In genomic region chr18:21242141-21243040, GRCh38 we compare ENCODE assay signal across 8 cellular contexts. TPM values are rescaled to one million over a fixed set of nuclear protein-coding genes. Genes with fewer than 3 reads are reported as not detected.
DNase-seq lines count a peak whose midpoint lies in the region; ATAC-seq and TF ChIP-seq lines count a peak whose summit lies in the region.

GREB1L (plus strand) TSS chr18:21242232; CDS start chr18:21383519, 141,287 bp downstream.

- peak within 1 kb of the TSS; percentile 65 for H3K4me3 Mint-ChIP-seq in osteocyte (ENCODE audit: unreplicated experiment)

- peak; percentile 38 for DNase-seq in SIG-M5 treated with dmso at 0.1 percent for 504 hours (lab: John Stamatoyannopoulos, UW; ENCODE audit: unreplicated experiment)
- no peak for DNase-seq in SIG-M5 (lab: John Stamatoyannopoulos, UW)
- DNase-seq in activated T-cell treated with anti-CD3 and anti-CD28 coated beads, Interleukin-2, amount 50 U/mL, for 48 hours: peak; percentile 44 to 58
- DNase-seq in head of caudate nucleus: peak; percentile 12 to 89 (median 77)
- DNase-seq in osteocyte (ENCODE audit: extremely low spot score, unreplicated experiment): no peak
- DNase-seq in OCI-M2 (lab: John Stamatoyannopoulos, UW; ENCODE audit: unreplicated experiment): no peak

- peak; percentile 56 for TF ChIP-seq CTCF in LNCAP (IDR thresholded peaks at IDR 0.05)
- TF ChIP-seq CTCF in osteocyte (IDR thresholded peaks at IDR 0.05): peak; percentile 38

- ATAC-seq in HG02981 (IDR thresholded peaks at IDR 0.05; ENCODE audit: unreplicated experiment): no peak

- peaks cover 17% of the 10 kb centered on the region for H3K4me1 Mint-ChIP-seq in osteocyte (ENCODE audit: unreplicated experiment)

- H3K36me3 Mint-ChIP-seq in osteocyte (ENCODE audit: unreplicated experiment): no peaks in the 10 kb centered on the region

- intact Hi-C loops in head of caudate nucleus (cut with DNase I): no loop called here

- H3K27ac Mint-ChIP-seq in osteocyte (ENCODE audit: unreplicated experiment): no peak within 1 kb of the TSS

- peaks cover 72% of the 10 kb centered on the region for H3K27me3 Mint-ChIP-seq in osteocyte (ENCODE audit: unreplicated experiment)

- H3K9me3 Mint-ChIP-seq in osteocyte (ENCODE audit: unreplicated experiment): no peaks in the 10 kb centered on the region

RNA-seq across cellular contexts. Expression of gene GREB1L, which starts in this region (rescaled TPM):
- 0.60 and 0.70 TPM in 2 replicates for total RNA-seq in osteocyte

Comparison
In these comparisons a context has a peak if more than half of its experiments do, and no peak if none do; other contexts are left out.
1. DNase-seq: peak in SIG-M5 treated with dmso at 0.1 percent for 504 hours (single experiment), activated T-cell treated with anti-CD3 and anti-CD28 coated beads, Interleukin-2, amount 50 U/mL, for 48 hours (2 of 2) and head of caudate nucleus (42 of 42); none in SIG-M5 (single experiment), osteocyte (single experiment) and OCI-M2 (single experiment).